In the genomic region with DNA sequence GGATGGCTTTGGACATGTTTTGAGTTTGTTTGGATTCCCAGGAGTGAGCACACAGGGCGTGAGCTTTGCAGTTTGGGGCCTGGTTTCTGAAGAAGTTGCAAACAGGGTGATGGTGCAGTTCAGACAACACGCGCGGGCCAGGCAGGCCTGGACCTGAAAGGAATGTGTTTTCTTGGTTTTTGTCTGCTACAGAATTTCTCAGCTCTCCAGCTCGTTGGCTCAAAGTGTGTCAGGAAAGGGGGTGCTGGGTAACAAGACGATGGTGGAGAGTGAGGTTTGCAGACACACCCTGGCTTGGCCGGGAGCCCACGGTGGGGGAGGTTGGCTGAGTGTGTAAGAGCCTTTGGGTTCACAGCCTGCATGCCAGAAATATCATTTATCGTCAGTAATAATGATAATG, we compare ENCODE assay signal across 12 cellular contexts.
DNase-seq lines count a peak whose midpoint lies in the region; ATAC-seq and TF ChIP-seq lines count a peak whose summit lies in the region.
"Had no signal": no experiment of that assay in that cellular context is flagged by ENCODE, and none has a peak within 500 bp of the region (broad histone marks: within the 10 kb centered on the region; RNA-seq: fewer than 3 reads in every experiment).

No MANE protein-coding gene starts in this region.

- H3K27me3 ChIP-seq in esophagus muscularis mucosa: no peaks in the 10 kb centered on the region
- H3K27me3 ChIP-seq in osteoblast (ENCODE audit: insufficient read depth, low read length): no peaks in the 10 kb centered on the region
- no peaks in the 10 kb centered on the region for H3K27me3 ChIP-seq in Karpas-422 (ENCODE audit: low read length)
- H3K27me3 ChIP-seq: body of pancreas had no signal

- H3K27me3 Mint-ChIP-seq in CD14-positive monocyte (ENCODE audit: low read depth in 3 of 3): peaks cover 0 to 3% (median 0%) of the 10 kb centered on the region in 3 donors

- intact Hi-C loops in CD14-positive monocyte (cut with micrococcal nuclease): no loop called here
- intact Hi-C loops in esophagus muscularis mucosa (cut with DNase I): no loop called here

- no peak for TF ChIP-seq CTCF in CD14-positive monocyte (IDR thresholded peaks at IDR 0.05)
- TF ChIP-seq CTCF in esophagus muscularis mucosa (IDR thresholded peaks at IDR 0.05): no peak
- no peak for TF ChIP-seq CTCF in osteoblast (IDR thresholded peaks at IDR 0.05; ENCODE audit: extremely low read depth, low read depth, low read length)

- no peaks in the 10 kb centered on the region for H3K9me3 Mint-ChIP-seq in CD14-positive monocyte

- ATAC-seq in HG03354 (IDR thresholded peaks at IDR 0.05; ENCODE audit: poor library complexity, severe bottlenecking, unreplicated experiment): no peak
- ATAC-seq: body of pancreas had no signal

- WGBS in esophagus muscularis mucosa: 20% methylated on average over 9 of the region's 9 CpGs

- H3K4me2 ChIP-seq in osteoblast (ENCODE audit: insufficient read depth, low read length): peak overlapping the region; percentile 26
- H3K4me2 ChIP-seq in Karpas-422 (ENCODE audit: low read depth, low read length, poor library complexity, severe bottlenecking): no peak overlapping the region

- H3K4me3 Mint-ChIP-seq in CD14-positive monocyte: peak overlapping the region in 1 of 2 donors; percentile 4

- no peak overlapping the region for H3K9ac ChIP-seq in Karpas-422 (ENCODE audit: low read length)

- H3K9me3 ChIP-seq in esophagus muscularis mucosa (no peaks in the 10 kb centered on the region), osteoblast (ENCODE audit: low read depth, low read length) (no peaks in the 10 kb centered on the region), Karpas-422 (ENCODE audit: low read length) (no peaks in the 10 kb centered on the region)
- H3K9me3 ChIP-seq: body of pancreas had no signal

- H3K36me3 Mint-ChIP-seq in CD14-positive monocyte: peaks cover 29 to 59% of the 10 kb centered on the region in 2 donors

- TF ChIP-seq EP300 in esophagus muscularis mucosa (IDR thresholded peaks at IDR 0.05): no peak

- TF ChIP-seq POLR2A in esophagus muscularis mucosa (IDR thresholded peaks at IDR 0.05; ENCODE audit: low read depth): no peak

- H3K4me1 ChIP-seq in esophagus muscularis mucosa (peaks cover 10 to 39% (median 25%) of the 10 kb centered on the region in 4 donors), osteoblast (ENCODE audit: insufficient read depth, low read length) (peaks cover 22% of the 10 kb centered on the region), Karpas-422 (ENCODE audit: low read length) (no peaks in the 10 kb centered on the region)

- H3K4me3 ChIP-seq in esophagus muscularis mucosa (no peak overlapping the region), osteoblast (ENCODE audit: insufficient read depth, low read length) (no peak overlapping the region), Karpas-422 (ENCODE audit: low read length) (no peak overlapping the region)
- H3K4me3 ChIP-seq: body of pancreas had no signal

- H4K20me1 ChIP-seq in osteoblast (ENCODE audit: insufficient read depth, low read length) (peaks cover 28% of the 10 kb centered on the region), Karpas-422 (ENCODE audit: insufficient read depth, low read depth, low read length) (peaks cover 42% of the 10 kb centered on the region)

- H2AFZ ChIP-seq in osteoblast (ENCODE audit: low read length) (no peak overlapping the region), Karpas-422 (ENCODE audit: low read length) (no peak overlapping the region)

- H3K36me3 ChIP-seq in esophagus muscularis mucosa: no peaks in the 10 kb centered on the region
- no peaks in the 10 kb centered on the region for H3K36me3 ChIP-seq in osteoblast (ENCODE audit: insufficient read depth, low read length)
- no peaks in the 10 kb centered on the region for H3K36me3 ChIP-seq in Karpas-422 (ENCODE audit: insufficient read depth, low read length)

- no peak for DNase-seq in CD14-positive monocyte (ENCODE audit: low spot score)
- DNase-seq in OCI-M1 (lab: John Stamatoyannopoulos, UW): peak; percentile 71
- DNase-seq in esophagus muscularis mucosa (ENCODE audit: extremely low spot score): no peak
- DNase-seq in osteoblast (ENCODE audit: insufficient read length, low spot score, missing footprints): peak; percentile 23
- no peak for DNase-seq in NCI-H69 (lab: John Stamatoyannopoulos, UW)
- DNase-seq in Karpas-422: no peak
- DNase-seq in NCI-H146 treated with DMSO at 0.1 percent for 48 hours (lab: John Stamatoyannopoulos, UW; ENCODE audit: unreplicated experiment): no peak
- DNase-seq: body of pancreas; midbrain; MM.1S; stimulated activated CD8-positive, alpha-beta memory T cell treated with anti-CD3 and anti-CD28 coated beads, Interleukin-4, amount 100 ng/mL, for 48 hours had no signal

- H3K27ac ChIP-seq in esophagus muscularis mucosa (replicated peaks in 1 of 4) (peak overlapping the region; percentile 31 to 56 (median 46)), osteoblast (ENCODE audit: low read depth, low read length) (peak overlapping the region; percentile 56), Karpas-422 (ENCODE audit: low read length) (no peak overlapping the region)
- H3K27ac ChIP-seq: body of pancreas had no signal

- H3K27ac Mint-ChIP-seq in CD14-positive monocyte: peak overlapping the region in 6 of 7 donors; percentile 9 to 86 (median 66)

- no peaks in the 10 kb centered on the region for H3K9me2 ChIP-seq in Karpas-422 (replicated peaks; ENCODE audit: insufficient read depth, low read length)

- peaks cover 39% of the 10 kb centered on the region for H3K4me1 Mint-ChIP-seq in CD14-positive monocyte

- H3K79me2 ChIP-seq in osteoblast (ENCODE audit: insufficient read depth, low read length) (peaks cover 59% of the 10 kb centered on the region), Karpas-422 (ENCODE audit: low read length) (no peaks in the 10 kb centered on the region)

Comparison
In these comparisons a context has a peak if more than half of its experiments do, and no peak if none do; other contexts are left out.
1. DNase-seq: peak in OCI-M1 (single experiment) and osteoblast (single experiment); none in CD14-positive monocyte (single experiment), esophagus muscularis mucosa (single experiment), NCI-H69 (single experiment), Karpas-422 (single experiment) and NCI-H146 treated with DMSO at 0.1 percent for 48 hours (single experiment).